ENCODE assay signal across 31 cellular contexts in the genomic region with DNA sequence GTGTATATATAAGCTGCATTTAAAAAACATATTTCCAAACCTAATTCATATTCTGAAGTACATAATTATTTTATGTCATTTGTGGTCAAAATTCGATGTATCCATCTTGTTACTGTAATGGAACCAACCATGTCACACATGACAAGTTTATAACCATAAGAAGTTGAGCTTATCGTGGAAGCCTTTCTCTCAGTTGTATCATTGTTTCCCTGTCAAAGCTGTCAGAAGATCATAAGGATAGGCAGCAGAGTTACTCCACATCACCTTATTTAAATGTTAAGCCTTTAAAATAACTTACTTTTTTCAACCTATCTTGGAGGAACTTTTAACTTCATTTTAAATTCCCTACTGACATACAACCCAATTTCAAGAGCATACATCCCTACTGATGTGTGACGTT.
DNase-seq lines count a peak whose midpoint lies in the region; FAIRE-seq and TF ChIP-seq lines count a peak whose summit lies in the region.
"Had no signal": no experiment of that assay in that cellular context is flagged by ENCODE, and none has a peak within 500 bp of the region (broad histone marks: within the 10 kb centered on the region; RNA-seq: fewer than 3 reads in every experiment).

No MANE protein-coding gene starts in this region.

- no peaks in the 10 kb centered on the region for H3K79me2 ChIP-seq in neural cell (replicated peaks; ENCODE audit: insufficient read depth, low read length)

- no peaks in the 10 kb centered on the region for H4K20me1 ChIP-seq in neural cell (ENCODE audit: insufficient read depth)
- H4K20me1 ChIP-seq: BLaER1; BLaER1 treated with 17β-estradiol and CSF1 and Interleukin-3, amounts not matched to agents 10 nM and 100 nM had no signal

- H2AFZ ChIP-seq in neural cell (ENCODE audit: low read depth, low read length): no peak overlapping the region

- H3K27me3 ChIP-seq in neural cell (ENCODE audit: insufficient read depth, low read depth, low read length): no peaks in the 10 kb centered on the region
- H3K27me3 ChIP-seq: BE2C; BLaER1; BLaER1 treated with 17β-estradiol and CSF1 and Interleukin-3, amounts not matched to agents 10 nM and 100 nM had no signal

- DNase-seq in D721Med (ENCODE audit: insufficient read length, low spot score): no peak
- DNase-seq in NCI-H524 treated with DMSO at 0.1 percent for 48 hours (lab: John Stamatoyannopoulos, UW): no peak
- DNase-seq in GDM1 (lab: John Stamatoyannopoulos, UW): no peak
- no peak for DNase-seq in foreskin fibroblast
- DNase-seq: 8988T; ACHN; AML-193; BE2C; C1 segment of cervical spinal cord; Caco-2; Calu3; CD4-positive, alpha-beta memory T cell; CD4-positive, alpha-beta T cell; CD4-positive, CD25-positive, alpha-beta regulatory T cell; CD8-positive, alpha-beta memory T cell; CD8-positive, alpha-beta T cell; COR-L47; DMS 273 treated with DMSO at 0.1 percent for 48 hours; DMS153; DMS53; DMS79; DMS79 treated with DMSO at 0.1 percent for 48 hours; DND-41; EL had no signal

- peak; percentile 97 for TF ChIP-seq EP300 in neural cell (conservative IDR thresholded peaks at IDR 0.05; ENCODE audit: poor library complexity, severe bottlenecking)

- no peaks in the 10 kb centered on the region for H3K9me2 ChIP-seq in neural cell (ENCODE audit: insufficient read depth, low read length)

- H3K27ac ChIP-seq in neural cell (ENCODE audit: low read length): no peak overlapping the region
- H3K27ac ChIP-seq: 22Rv1; A549; BLaER1; BLaER1 treated with 17β-estradiol and CSF1 and Interleukin-3, amounts not matched to agents 10 nM and 100 nM; C4-2B had no signal

- H3K4me3 ChIP-seq in neural cell (ENCODE audit: low read length) (no peak overlapping the region), foreskin fibroblast (ENCODE audit: low read depth in 1 of 2, low read length in 2 of 2) (no peak overlapping the region)
- H3K4me3 ChIP-seq: A549; BLaER1; BLaER1 treated with 17β-estradiol and CSF1 and Interleukin-3, amounts not matched to agents 10 nM and 100 nM had no signal

- no peaks in the 10 kb centered on the region for H3K9me3 ChIP-seq in neural cell (ENCODE audit: low read length)
- H3K9me3 ChIP-seq: A549; BE2C; BLaER1; BLaER1 treated with 17β-estradiol and CSF1 and Interleukin-3, amounts not matched to agents 10 nM and 100 nM; Caco-2 had no signal

- H3K36me3 ChIP-seq in neural cell (ENCODE audit: insufficient read depth, low read length): no peaks in the 10 kb centered on the region
- H3K36me3 ChIP-seq: BE2C; BLaER1; BLaER1 treated with 17β-estradiol and CSF1 and Interleukin-3, amounts not matched to agents 10 nM and 100 nM had no signal

- no peak overlapping the region for H3K9ac ChIP-seq in neural cell (ENCODE audit: low read length)
- H3K9ac ChIP-seq: BLaER1; BLaER1 treated with 17β-estradiol and CSF1 and Interleukin-3, amounts not matched to agents 10 nM and 100 nM had no signal

- no peak for TF ChIP-seq RAD21 in neural cell (conservative IDR thresholded peaks at IDR 0.05)

- peak; percentile 6 for FAIRE-seq in D721Med (lab: Jason Lieb, UNC)
- FAIRE-seq in colon (lab: Jason Lieb, UNC): peak; percentile 77
- FAIRE-seq: A549 had no signal

- H3F3A ChIP-seq in neural cell (ENCODE audit: insufficient read depth, low read length, poor library complexity, severe bottlenecking): no peaks in the 10 kb centered on the region

- H3K4me2 ChIP-seq in neural cell (ENCODE audit: low read length): no peak overlapping the region
- H3K4me2 ChIP-seq: A549; BLaER1; BLaER1 treated with 17β-estradiol and CSF1 and Interleukin-3, amounts not matched to agents 10 nM and 100 nM had no signal

- TF ChIP-seq CTCF in D721Med (IDR thresholded peaks at IDR 0.05; ENCODE audit: insufficient read depth, missing control alignments) (no peak), neural cell (IDR thresholded peaks at IDR 0.05; ENCODE audit: poor library complexity, severe bottlenecking) (no peak), foreskin fibroblast (IDR thresholded peaks at IDR 0.05; ENCODE audit: low read depth, low read length) (no peak)

TF ChIP-seq in neural cell, 6 proteins besides CTCF, POLR2A, EP300 and RAD21:
- TF ChIP-seq EZH2 (IDR thresholded peaks at IDR 0.05; ENCODE audit: borderline replicate concordance, insufficient read depth, low read length, poor library complexity, severe bottlenecking) (no peak), POLR2AphosphoS5 (IDR thresholded peaks at IDR 0.05) (peak; percentile 82)
- TF ChIP-seq, protein P1, sequence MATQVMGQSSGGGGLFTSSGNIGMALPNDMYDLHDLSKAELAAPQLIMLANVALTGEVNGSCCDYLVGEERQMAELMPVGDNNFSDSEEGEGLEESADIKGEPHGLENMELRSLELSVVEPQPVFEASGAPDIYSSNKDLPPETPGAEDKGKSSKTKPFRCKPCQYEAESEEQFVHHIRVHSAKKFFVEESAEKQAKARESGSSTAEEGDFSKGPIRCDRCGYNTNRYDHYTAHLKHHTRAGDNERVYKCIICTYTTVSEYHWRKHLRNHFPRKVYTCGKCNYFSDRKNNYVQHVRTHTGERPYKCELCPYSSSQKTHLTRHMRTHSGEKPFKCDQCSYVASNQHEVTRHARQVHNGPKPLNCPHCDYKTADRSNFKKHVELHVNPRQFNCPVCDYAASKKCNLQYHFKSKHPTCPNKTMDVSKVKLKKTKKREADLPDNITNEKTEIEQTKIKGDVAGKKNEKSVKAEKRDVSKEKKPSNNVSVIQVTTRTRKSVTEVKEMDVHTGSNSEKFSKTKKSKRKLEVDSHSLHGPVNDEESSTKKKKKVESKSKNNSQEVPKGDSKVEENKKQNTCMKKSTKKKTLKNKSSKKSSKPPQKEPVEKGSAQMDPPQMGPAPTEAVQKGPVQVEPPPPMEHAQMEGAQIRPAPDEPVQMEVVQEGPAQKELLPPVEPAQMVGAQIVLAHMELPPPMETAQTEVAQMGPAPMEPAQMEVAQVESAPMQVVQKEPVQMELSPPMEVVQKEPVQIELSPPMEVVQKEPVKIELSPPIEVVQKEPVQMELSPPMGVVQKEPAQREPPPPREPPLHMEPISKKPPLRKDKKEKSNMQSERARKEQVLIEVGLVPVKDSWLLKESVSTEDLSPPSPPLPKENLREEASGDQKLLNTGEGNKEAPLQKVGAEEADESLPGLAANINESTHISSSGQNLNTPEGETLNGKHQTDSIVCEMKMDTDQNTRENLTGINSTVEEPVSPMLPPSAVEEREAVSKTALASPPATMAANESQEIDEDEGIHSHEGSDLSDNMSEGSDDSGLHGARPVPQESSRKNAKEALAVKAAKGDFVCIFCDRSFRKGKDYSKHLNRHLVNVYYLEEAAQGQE (IDR thresholded peaks at IDR 0.05; ENCODE audit: borderline replicate concordance): no peak
